24 cellular contexts compared by ENCODE assay signal in the genomic region with DNA sequence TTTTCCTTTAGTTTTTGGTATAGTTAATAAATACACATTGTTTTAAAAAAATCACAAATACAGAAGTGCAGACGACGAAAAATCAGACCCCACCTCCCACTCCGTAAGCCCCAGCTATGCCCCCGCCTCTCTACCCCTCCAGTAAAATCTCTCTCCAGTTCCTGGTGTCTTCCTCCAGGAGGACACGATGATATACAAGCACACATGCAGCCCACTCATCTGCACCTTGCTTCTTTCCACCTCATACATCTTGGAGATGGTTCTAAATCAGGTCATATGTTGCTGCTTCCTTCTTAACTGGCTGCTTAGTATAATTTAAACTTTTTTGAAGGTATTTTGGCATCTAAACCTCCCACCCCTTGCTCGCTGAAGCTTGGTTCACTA. TPM values are rescaled to one million over a fixed set of nuclear protein-coding genes. Genes with fewer than 3 reads are reported as not detected.
DNase-seq lines count a peak whose midpoint lies in the region; FAIRE-seq and TF ChIP-seq lines count a peak whose summit lies in the region.
"Had no signal": no experiment of that assay in that cellular context is flagged by ENCODE, and none has a peak within 500 bp of the region (broad histone marks: within the 10 kb centered on the region; RNA-seq: fewer than 3 reads in every experiment).

No MANE protein-coding gene starts in this region.

- peaks cover 36% of the 10 kb centered on the region for H3K4me1 ChIP-seq in left ventricle myocardium inferior

- peak overlapping the region; percentile 79 for H3K27ac ChIP-seq in left ventricle myocardium inferior (replicated peaks)
- no peak overlapping the region for H3K27ac ChIP-seq in RWPE1
- H3K27ac ChIP-seq: A549, tibial artery had no signal

- TF ChIP-seq CTCF in left ventricle myocardium inferior (IDR thresholded peaks at IDR 0.05; ENCODE audit: borderline replicate concordance): no peak
- no peak for TF ChIP-seq CTCF in RWPE1 (conservative IDR thresholded peaks at IDR 0.05; ENCODE audit: low read depth)

- peak; percentile 20 for FAIRE-seq in urothelium cell line (lab: Jason Lieb, UNC)
- FAIRE-seq: A549, endometrium, frontal cortex, GM19239, K562, keratinocyte had no signal

- CTCF ChIA-PET in RWPE1 (lab: Yijun Ruan, JAX): interaction anchor here (0.9 to 2.1 kb wide), 4 partner anchors 69 to 713 kb away, joined by 3 to 6 read pairs (median 5); no protein-coding TSS in a partner anchor

- no peaks in the 10 kb centered on the region for H3K9me3 ChIP-seq in left ventricle myocardium inferior (replicated peaks)
- H3K9me3 ChIP-seq: A549, prostate gland, tibial artery had no signal

- POLR2A ChIA-PET in RWPE1 (lab: Yijun Ruan, JAX; ENCODE audit: low non-redundant PET): no interaction called here

- H3K27me3 ChIP-seq in left ventricle myocardium inferior (ENCODE audit: low read depth): peaks cover 98% of the 10 kb centered on the region

- DNase-seq in left ventricle myocardium inferior: no peak
- DNase-seq in cardiac septum (ENCODE audit: low spot score): no peak
- peak; percentile 79 for DNase-seq in SW480 (ENCODE audit: low spot score)
- peak; percentile 52 for DNase-seq in kidney glomerular epithelial cell (lab: John Stamatoyannopoulos, UW)
- DNase-seq in urothelium cell line (ENCODE audit: low spot score): no peak
- no peak for DNase-seq in RWPE1 (ENCODE audit: low spot score)
- DNase-seq in NCI-H524 treated with DMSO at 0.1 percent for 48 hours (lab: John Stamatoyannopoulos, UW): no peak
- no peak for DNase-seq in mucosa of gallbladder (ENCODE audit: low spot score)
- DNase-seq: activated CD4-positive, CD25-positive, alpha-beta regulatory T cell; activated CD8-positive, alpha-beta memory T cell treated with anti-CD3 and anti-CD28 coated beads, Interleukin-2, amount 50 U/mL, for 4 hours; CD8-positive, alpha-beta memory T cell; GDM1; NCI-H1092 treated with DMSO at 0.1 percent for 48 hours; NCI-H446 treated with DMSO at 0.1 percent for 48 hours; T-cell; tibial artery had no signal

- intact Hi-C loops in left ventricle myocardium inferior (cut with micrococcal nuclease): no loop called here
- intact Hi-C loops in cardiac septum (cut with DNase I): no loop called here

- no peak overlapping the region for H3K4me3 ChIP-seq in left ventricle myocardium inferior
- H3K4me3 ChIP-seq: K562, tibial artery had no signal

- no peaks in the 10 kb centered on the region for H3K36me3 ChIP-seq in left ventricle myocardium inferior
- H3K36me3 ChIP-seq: prostate gland, tibial artery had no signal

RNA-seq across cellular contexts. Expression of gene BMP7, which starts 2.7 kb away (rescaled TPM):
- total RNA-seq in left ventricle myocardium inferior (19.9 TPM), cardiac septum (2.7 TPM), mucosa of gallbladder (1.2 TPM)
- total RNA-seq: activated naive CD4-positive, alpha-beta T cell treated with anti-CD3 and anti-CD28 coated beads, Interleukin-2, amount 50 U/mL, for 72 hours; CD8-positive, alpha-beta memory T cell; T-cell had no signal

Comparison
In these comparisons a context has a peak if more than half of its experiments do, and no peak if none do; other contexts are left out.
1. DNase-seq: peak in SW480 (single experiment) and kidney glomerular epithelial cell (single experiment); none in left ventricle myocardium inferior (single experiment), cardiac septum (single experiment), urothelium cell line (single experiment), RWPE1 (single experiment), NCI-H524 treated with DMSO at 0.1 percent for 48 hours (single experiment) and mucosa of gallbladder (single experiment).